Comparison of ENCODE assay signal across 1 cellular context in the genomic region with DNA sequence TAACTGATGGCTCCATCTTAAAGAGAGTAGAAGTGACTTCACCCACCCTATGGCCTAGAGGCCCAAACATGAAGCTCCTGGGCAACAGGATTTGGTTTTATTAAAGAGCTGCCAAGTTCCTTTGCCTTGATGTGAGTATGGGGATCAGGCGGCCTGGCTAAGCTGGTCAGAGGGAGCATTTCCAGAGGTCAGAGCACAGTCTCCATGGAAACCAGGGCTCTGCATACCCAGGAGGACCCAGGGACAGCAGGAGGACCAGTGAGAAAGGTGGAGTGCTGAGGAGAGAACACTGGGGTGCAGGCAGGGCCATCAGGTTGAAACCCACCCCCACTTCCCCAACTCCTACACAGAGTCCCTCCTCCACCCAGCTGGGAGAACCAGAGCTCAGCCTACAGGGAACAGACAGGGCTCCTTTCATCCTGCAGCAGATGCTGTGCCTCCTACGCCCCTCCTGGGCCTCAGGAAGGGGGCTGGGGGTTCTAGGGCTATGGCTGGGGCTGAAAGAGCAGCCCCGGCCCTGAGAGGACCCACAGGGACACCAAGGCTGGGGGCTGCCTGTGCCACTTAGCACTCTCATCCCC.
TF ChIP-seq lines count a peak whose summit lies in the region.

No MANE protein-coding gene starts in this region.

TF ChIP-seq in HepG2, 621 proteins besides CTCF, POLR2A, EP300 and RAD21 (continued from another document):
- TF ChIP-seq, protein P1, sequence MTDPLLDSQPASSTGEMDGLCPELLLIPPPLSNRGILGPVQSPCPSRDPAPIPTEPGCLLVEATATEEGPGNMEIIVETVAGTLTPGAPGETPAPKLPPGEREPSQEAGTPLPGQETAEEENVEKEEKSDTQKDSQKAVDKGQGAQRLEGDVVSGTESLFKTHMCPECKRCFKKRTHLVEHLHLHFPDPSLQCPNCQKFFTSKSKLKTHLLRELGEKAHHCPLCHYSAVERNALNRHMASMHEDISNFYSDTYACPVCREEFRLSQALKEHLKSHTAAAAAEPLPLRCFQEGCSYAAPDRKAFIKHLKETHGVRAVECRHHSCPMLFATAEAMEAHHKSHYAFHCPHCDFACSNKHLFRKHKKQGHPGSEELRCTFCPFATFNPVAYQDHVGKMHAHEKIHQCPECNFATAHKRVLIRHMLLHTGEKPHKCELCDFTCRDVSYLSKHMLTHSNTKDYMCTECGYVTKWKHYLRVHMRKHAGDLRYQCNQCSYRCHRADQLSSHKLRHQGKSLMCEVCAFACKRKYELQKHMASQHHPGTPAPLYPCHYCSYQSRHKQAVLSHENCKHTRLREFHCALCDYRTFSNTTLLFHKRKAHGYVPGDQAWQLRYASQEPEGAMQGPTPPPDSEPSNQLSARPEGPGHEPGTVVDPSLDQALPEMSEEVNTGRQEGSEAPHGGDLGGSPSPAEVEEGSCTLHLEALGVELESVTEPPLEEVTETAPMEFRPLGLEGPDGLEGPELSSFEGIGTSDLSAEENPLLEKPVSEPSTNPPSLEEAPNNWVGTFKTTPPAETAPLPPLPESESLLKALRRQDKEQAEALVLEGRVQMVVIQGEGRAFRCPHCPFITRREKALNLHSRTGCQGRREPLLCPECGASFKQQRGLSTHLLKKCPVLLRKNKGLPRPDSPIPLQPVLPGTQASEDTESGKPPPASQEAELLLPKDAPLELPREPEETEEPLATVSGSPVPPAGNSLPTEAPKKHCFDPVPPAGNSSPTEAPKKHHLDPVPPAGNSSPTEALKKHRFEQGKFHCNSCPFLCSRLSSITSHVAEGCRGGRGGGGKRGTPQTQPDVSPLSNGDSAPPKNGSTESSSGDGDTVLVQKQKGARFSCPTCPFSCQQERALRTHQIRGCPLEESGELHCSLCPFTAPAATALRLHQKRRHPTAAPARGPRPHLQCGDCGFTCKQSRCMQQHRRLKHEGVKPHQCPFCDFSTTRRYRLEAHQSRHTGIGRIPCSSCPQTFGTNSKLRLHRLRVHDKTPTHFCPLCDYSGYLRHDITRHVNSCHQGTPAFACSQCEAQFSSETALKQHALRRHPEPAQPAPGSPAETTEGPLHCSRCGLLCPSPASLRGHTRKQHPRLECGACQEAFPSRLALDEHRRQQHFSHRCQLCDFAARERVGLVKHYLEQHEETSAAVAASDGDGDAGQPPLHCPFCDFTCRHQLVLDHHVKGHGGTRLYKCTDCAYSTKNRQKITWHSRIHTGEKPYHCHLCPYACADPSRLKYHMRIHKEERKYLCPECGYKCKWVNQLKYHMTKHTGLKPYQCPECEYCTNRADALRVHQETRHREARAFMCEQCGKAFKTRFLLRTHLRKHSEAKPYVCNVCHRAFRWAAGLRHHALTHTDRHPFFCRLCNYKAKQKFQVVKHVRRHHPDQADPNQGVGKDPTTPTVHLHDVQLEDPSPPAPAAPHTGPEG (CRISPR knock-in tag; IDR thresholded peaks at IDR 0.05), result no peak
- TF ChIP-seq, protein P2, sequence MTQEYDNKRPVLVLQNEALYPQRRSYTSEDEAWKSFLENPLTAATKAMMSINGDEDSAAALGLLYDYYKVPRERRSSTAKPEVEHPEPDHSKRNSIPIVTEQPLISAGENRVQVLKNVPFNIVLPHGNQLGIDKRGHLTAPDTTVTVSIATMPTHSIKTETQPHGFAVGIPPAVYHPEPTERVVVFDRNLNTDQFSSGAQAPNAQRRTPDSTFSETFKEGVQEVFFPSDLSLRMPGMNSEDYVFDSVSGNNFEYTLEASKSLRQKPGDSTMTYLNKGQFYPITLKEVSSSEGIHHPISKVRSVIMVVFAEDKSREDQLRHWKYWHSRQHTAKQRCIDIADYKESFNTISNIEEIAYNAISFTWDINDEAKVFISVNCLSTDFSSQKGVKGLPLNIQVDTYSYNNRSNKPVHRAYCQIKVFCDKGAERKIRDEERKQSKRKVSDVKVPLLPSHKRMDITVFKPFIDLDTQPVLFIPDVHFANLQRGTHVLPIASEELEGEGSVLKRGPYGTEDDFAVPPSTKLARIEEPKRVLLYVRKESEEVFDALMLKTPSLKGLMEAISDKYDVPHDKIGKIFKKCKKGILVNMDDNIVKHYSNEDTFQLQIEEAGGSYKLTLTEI (CRISPR knock-in tag; conservative IDR thresholded peaks at IDR 0.05), result no peak
- no peak for TF ChIP-seq ARNT (IDR thresholded peaks at IDR 0.05)
